Comparison of ENCODE assay signal across 1 cellular context in the genomic region with DNA sequence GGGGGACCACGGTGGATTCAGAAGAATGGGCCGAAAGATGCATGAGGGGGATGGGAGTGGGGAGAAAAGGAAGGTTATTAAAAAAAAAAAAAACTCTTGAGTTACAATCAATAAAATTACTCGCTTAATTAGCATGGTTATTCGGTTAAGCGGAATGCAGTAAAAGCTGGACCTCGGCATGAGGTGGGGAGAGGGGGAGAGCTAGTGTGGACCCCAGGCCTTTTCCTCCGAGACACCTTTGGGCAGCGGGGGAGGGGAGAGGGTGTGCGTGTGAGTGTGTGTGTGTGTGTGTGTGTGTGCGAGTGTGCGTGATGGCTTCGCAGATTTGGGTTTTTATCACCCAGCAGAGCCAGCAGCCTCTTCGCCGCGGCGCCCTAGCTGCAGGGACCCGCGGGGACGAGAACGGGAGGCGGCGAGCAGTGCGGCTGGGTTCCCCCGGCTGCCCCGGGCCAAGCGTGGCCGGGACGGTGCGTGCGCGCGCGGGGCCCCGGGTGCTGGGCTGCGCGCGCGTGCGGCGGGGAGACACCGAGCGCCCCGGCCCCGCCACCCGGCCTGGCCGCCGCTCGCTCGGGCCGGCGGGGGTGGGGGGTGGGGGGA.
TF ChIP-seq lines count a peak whose summit lies in the region.

No MANE protein-coding gene starts in this region.

TF ChIP-seq in HEK293, 187 proteins besides CTCF, POLR2A, EP300 and RAD21 (continued from another document and continues in another):
- TF ChIP-seq, protein P1, sequence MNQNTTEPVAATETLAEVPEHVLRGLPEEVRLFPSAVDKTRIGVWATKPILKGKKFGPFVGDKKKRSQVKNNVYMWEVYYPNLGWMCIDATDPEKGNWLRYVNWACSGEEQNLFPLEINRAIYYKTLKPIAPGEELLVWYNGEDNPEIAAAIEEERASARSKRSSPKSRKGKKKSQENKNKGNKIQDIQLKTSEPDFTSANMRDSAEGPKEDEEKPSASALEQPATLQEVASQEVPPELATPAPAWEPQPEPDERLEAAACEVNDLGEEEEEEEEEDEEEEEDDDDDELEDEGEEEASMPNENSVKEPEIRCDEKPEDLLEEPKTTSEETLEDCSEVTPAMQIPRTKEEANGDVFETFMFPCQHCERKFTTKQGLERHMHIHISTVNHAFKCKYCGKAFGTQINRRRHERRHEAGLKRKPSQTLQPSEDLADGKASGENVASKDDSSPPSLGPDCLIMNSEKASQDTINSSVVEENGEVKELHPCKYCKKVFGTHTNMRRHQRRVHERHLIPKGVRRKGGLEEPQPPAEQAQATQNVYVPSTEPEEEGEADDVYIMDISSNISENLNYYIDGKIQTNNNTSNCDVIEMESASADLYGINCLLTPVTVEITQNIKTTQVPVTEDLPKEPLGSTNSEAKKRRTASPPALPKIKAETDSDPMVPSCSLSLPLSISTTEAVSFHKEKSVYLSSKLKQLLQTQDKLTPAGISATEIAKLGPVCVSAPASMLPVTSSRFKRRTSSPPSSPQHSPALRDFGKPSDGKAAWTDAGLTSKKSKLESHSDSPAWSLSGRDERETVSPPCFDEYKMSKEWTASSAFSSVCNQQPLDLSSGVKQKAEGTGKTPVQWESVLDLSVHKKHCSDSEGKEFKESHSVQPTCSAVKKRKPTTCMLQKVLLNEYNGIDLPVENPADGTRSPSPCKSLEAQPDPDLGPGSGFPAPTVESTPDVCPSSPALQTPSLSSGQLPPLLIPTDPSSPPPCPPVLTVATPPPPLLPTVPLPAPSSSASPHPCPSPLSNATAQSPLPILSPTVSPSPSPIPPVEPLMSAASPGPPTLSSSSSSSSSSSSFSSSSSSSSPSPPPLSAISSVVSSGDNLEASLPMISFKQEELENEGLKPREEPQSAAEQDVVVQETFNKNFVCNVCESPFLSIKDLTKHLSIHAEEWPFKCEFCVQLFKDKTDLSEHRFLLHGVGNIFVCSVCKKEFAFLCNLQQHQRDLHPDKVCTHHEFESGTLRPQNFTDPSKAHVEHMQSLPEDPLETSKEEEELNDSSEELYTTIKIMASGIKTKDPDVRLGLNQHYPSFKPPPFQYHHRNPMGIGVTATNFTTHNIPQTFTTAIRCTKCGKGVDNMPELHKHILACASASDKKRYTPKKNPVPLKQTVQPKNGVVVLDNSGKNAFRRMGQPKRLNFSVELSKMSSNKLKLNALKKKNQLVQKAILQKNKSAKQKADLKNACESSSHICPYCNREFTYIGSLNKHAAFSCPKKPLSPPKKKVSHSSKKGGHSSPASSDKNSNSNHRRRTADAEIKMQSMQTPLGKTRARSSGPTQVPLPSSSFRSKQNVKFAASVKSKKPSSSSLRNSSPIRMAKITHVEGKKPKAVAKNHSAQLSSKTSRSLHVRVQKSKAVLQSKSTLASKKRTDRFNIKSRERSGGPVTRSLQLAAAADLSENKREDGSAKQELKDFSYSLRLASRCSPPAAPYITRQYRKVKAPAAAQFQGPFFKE (tag by site-specific recombination; IDR thresholded peaks at IDR 0.05; ENCODE audit: borderline replicate concordance) = no peak
- TF ChIP-seq ZNF404 (tag by site-specific recombination; IDR thresholded peaks at IDR 0.05) = no peak
- TF ChIP-seq, protein P2, sequence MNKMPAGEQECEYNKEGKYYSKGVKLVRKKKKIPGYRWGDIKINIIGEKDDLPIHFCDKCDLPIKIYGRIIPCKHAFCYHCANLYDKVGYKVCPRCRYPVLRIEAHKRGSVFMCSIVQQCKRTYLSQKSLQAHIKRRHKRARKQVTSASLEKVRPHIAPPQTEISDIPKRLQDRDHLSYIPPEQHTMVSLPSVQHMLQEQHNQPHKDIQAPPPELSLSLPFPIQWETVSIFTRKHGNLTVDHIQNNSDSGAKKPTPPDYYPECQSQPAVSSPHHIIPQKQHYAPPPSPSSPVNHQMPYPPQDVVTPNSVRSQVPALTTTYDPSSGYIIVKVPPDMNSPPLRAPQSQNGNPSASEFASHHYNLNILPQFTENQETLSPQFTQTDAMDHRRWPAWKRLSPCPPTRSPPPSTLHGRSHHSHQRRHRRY (tag by site-specific recombination; IDR thresholded peaks at IDR 0.05) = peak; percentile 76; the same call in 1 of the 2 replicates
- no peak for TF ChIP-seq ZNF555 (tag by site-specific recombination; conservative IDR thresholded peaks at IDR 0.05)
- TF ChIP-seq, protein P3, sequence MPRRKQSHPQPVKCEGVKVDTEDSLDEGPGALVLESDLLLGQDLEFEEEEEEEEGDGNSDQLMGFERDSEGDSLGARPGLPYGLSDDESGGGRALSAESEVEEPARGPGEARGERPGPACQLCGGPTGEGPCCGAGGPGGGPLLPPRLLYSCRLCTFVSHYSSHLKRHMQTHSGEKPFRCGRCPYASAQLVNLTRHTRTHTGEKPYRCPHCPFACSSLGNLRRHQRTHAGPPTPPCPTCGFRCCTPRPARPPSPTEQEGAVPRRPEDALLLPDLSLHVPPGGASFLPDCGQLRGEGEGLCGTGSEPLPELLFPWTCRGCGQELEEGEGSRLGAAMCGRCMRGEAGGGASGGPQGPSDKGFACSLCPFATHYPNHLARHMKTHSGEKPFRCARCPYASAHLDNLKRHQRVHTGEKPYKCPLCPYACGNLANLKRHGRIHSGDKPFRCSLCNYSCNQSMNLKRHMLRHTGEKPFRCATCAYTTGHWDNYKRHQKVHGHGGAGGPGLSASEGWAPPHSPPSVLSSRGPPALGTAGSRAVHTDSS (tag by site-specific recombination; IDR thresholded peaks at IDR 0.05) = no peak
- TF ChIP-seq, protein P4, sequence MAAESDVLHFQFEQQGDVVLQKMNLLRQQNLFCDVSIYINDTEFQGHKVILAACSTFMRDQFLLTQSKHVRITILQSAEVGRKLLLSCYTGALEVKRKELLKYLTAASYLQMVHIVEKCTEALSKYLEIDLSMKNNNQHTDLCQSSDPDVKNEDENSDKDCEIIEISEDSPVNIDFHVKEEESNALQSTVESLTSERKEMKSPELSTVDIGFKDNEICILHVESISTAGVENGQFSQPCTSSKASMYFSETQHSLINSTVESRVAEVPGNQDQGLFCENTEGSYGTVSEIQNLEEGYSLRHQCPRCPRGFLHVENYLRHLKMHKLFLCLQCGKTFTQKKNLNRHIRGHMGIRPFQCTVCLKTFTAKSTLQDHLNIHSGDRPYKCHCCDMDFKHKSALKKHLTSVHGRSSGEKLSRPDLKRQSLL (tag by site-specific recombination; IDR thresholded peaks at IDR 0.05) = no peak
- peak; percentile 18; the same call in 1 of the 2 replicates for TF ChIP-seq YY1 (tag by site-specific recombination; IDR thresholded peaks at IDR 0.05)
- TF ChIP-seq, protein P5, sequence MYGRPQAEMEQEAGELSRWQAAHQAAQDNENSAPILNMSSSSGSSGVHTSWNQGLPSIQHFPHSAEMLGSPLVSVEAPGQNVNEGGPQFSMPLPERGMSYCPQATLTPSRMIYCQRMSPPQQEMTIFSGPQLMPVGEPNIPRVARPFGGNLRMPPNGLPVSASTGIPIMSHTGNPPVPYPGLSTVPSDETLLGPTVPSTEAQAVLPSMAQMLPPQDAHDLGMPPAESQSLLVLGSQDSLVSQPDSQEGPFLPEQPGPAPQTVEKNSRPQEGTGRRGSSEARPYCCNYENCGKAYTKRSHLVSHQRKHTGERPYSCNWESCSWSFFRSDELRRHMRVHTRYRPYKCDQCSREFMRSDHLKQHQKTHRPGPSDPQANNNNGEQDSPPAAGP (tag by site-specific recombination; IDR thresholded peaks at IDR 0.05) = peak; percentile 62
- TF ChIP-seq BCL11B (tag by site-specific recombination; IDR thresholded peaks at IDR 0.05; ENCODE audit: low read depth) = peak; percentile 74
- TF ChIP-seq, protein P6, sequence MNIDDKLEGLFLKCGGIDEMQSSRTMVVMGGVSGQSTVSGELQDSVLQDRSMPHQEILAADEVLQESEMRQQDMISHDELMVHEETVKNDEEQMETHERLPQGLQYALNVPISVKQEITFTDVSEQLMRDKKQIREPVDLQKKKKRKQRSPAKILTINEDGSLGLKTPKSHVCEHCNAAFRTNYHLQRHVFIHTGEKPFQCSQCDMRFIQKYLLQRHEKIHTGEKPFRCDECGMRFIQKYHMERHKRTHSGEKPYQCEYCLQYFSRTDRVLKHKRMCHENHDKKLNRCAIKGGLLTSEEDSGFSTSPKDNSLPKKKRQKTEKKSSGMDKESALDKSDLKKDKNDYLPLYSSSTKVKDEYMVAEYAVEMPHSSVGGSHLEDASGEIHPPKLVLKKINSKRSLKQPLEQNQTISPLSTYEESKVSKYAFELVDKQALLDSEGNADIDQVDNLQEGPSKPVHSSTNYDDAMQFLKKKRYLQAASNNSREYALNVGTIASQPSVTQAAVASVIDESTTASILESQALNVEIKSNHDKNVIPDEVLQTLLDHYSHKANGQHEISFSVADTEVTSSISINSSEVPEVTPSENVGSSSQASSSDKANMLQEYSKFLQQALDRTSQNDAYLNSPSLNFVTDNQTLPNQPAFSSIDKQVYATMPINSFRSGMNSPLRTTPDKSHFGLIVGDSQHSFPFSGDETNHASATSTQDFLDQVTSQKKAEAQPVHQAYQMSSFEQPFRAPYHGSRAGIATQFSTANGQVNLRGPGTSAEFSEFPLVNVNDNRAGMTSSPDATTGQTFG (tag by site-specific recombination; IDR thresholded peaks at IDR 0.05; ENCODE audit: borderline replicate concordance) = no peak
- TF ChIP-seq ZNF202 (tag by site-specific recombination; IDR thresholded peaks at IDR 0.05; ENCODE audit: borderline replicate concordance) = no peak
- TF ChIP-seq ZNF394 (tag by site-specific recombination; IDR thresholded peaks at IDR 0.05; ENCODE audit: borderline replicate concordance) = no peak
- no peak for TF ChIP-seq ZNF169 (tag by site-specific recombination; IDR thresholded peaks at IDR 0.05)
- no peak for TF ChIP-seq ZNF660 (tag by site-specific recombination; IDR thresholded peaks at IDR 0.05)
- no peak for TF ChIP-seq ZNF623 (tag by site-specific recombination; IDR thresholded peaks at IDR 0.05)
- TF ChIP-seq, protein P7, sequence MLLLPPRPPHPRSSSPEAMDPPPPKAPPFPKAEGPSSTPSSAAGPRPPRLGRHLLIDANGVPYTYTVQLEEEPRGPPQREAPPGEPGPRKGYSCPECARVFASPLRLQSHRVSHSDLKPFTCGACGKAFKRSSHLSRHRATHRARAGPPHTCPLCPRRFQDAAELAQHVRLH (tag by site-specific recombination; IDR thresholded peaks at IDR 0.05) = peak; percentile 35; the same call in 1 of the 2 replicates
- no peak for TF ChIP-seq ZNF274 (IDR thresholded peaks at IDR 0.05; ENCODE audit: low read length)
- TF ChIP-seq ZNF274 (tag by site-specific recombination; IDR thresholded peaks at IDR 0.05; ENCODE audit: borderline replicate concordance) = no peak
- TF ChIP-seq WT1 (tag by site-specific recombination; IDR thresholded peaks at IDR 0.05) = no peak
- no peak for TF ChIP-seq ZNF221 (tag by site-specific recombination; IDR thresholded peaks at IDR 0.05; ENCODE audit: borderline replicate concordance)
- no peak for TF ChIP-seq ZNF626 (tag by site-specific recombination; IDR thresholded peaks at IDR 0.05)
- no peak for TF ChIP-seq ZNF132 (tag by site-specific recombination; IDR thresholded peaks at IDR 0.05; ENCODE audit: borderline replicate concordance)
- peak; percentile 78; the same call in 1 of the 2 replicates for TF ChIP-seq ZNF391 (tag by site-specific recombination; IDR thresholded peaks at IDR 0.05; ENCODE audit: borderline replicate concordance, low read depth)
- TF ChIP-seq ZNF426 (tag by site-specific recombination; IDR thresholded peaks at IDR 0.05) = no peak
- TF ChIP-seq ZNF211 (tag by site-specific recombination; IDR thresholded peaks at IDR 0.05; ENCODE audit: low read depth) = no peak
- TF ChIP-seq, protein P8, sequence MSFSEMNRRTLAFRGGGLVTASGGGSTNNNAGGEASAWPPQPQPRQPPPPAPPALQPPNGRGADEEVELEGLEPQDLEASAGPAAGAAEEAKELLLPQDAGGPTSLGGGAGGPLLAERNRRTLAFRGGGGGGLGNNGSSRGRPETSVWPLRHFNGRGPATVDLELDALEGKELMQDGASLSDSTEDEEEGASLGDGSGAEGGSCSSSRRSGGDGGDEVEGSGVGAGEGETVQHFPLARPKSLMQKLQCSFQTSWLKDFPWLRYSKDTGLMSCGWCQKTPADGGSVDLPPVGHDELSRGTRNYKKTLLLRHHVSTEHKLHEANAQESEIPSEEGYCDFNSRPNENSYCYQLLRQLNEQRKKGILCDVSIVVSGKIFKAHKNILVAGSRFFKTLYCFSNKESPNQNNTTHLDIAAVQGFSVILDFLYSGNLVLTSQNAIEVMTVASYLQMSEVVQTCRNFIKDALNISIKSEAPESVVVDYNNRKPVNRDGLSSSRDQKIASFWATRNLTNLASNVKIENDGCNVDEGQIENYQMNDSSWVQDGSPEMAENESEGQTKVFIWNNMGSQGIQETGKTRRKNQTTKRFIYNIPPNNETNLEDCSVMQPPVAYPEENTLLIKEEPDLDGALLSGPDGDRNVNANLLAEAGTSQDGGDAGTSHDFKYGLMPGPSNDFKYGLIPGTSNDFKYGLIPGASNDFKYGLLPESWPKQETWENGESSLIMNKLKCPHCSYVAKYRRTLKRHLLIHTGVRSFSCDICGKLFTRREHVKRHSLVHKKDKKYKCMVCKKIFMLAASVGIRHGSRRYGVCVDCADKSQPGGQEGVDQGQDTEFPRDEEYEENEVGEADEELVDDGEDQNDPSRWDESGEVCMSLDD (tag by site-specific recombination; IDR thresholded peaks at IDR 0.05) = peak; percentile 81
- TF ChIP-seq ZNF776 (tag by site-specific recombination; IDR thresholded peaks at IDR 0.05; ENCODE audit: borderline replicate concordance) = no peak
- no peak for TF ChIP-seq ZNF544 (tag by site-specific recombination; IDR thresholded peaks at IDR 0.05)
- no peak for TF ChIP-seq ZNF747 (tag by site-specific recombination; IDR thresholded peaks at IDR 0.05)
- TF ChIP-seq ZNF571 (tag by site-specific recombination; IDR thresholded peaks at IDR 0.05) = no peak
- no peak; the same call in 1 of the 2 replicates for TF ChIP-seq GLI2 (tag by site-specific recombination; IDR thresholded peaks at IDR 0.05; ENCODE audit: borderline replicate concordance, low read depth)
- TF ChIP-seq, protein P9, sequence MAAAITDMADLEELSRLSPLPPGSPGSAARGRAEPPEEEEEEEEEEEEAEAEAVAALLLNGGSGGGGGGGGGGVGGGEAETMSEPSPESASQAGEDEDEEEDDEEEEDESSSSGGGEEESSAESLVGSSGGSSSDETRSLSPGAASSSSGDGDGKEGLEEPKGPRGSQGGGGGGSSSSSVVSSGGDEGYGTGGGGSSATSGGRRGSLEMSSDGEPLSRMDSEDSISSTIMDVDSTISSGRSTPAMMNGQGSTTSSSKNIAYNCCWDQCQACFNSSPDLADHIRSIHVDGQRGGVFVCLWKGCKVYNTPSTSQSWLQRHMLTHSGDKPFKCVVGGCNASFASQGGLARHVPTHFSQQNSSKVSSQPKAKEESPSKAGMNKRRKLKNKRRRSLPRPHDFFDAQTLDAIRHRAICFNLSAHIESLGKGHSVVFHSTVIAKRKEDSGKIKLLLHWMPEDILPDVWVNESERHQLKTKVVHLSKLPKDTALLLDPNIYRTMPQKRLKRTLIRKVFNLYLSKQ (tag by site-specific recombination; IDR thresholded peaks at IDR 0.05; ENCODE audit: borderline replicate concordance) = no peak
- no peak for TF ChIP-seq ZNF23 (tag by site-specific recombination; IDR thresholded peaks at IDR 0.05; ENCODE audit: borderline replicate concordance)
- no peak for TF ChIP-seq ZNF792 (tag by site-specific recombination; IDR thresholded peaks at IDR 0.05)
- TF ChIP-seq KLF16 (tag by site-specific recombination; IDR thresholded peaks at IDR 0.05) = peak; percentile 79
- TF ChIP-seq ZNF629 (tag by site-specific recombination; IDR thresholded peaks at IDR 0.05) = no peak; the same call in none of the 2 replicates
- 0 out of 2 replicates have a peak, but pooled peaks have one; percentile 27 for TF ChIP-seq ZNF341 (tag by site-specific recombination; IDR thresholded peaks at IDR 0.05; ENCODE audit: low read depth)
- no peak for TF ChIP-seq ZNF624 (tag by site-specific recombination; IDR thresholded peaks at IDR 0.05)
- no peak for TF ChIP-seq ZNF768 (tag by site-specific recombination; IDR thresholded peaks at IDR 0.05)
- no peak for TF ChIP-seq ZNF423 (tag by site-specific recombination; IDR thresholded peaks at IDR 0.05)
- peak; percentile 70; the same call in 1 of the 2 replicates for TF ChIP-seq KLF7 (tag by site-specific recombination; IDR thresholded peaks at IDR 0.05; ENCODE audit: borderline replicate concordance)
